In genomic region chr21:32499249-32500055, GRCh38 we compare ENCODE assay signal across 15 cellular contexts.
A peak's percentile ranks its signal among the peaks of the same experiment; 100 is the strongest.
DNase-seq lines count a peak whose midpoint lies in the region; ATAC-seq and TF ChIP-seq lines count a peak whose summit lies in the region.
"Had no signal": no experiment of that assay in that cellular context is flagged by ENCODE, and none has a peak within 500 bp of the region (broad histone marks: within the 10 kb centered on the region; RNA-seq: fewer than 3 reads in every experiment).

No MANE protein-coding gene starts in this region.

- H3K36me3 ChIP-seq in cardiac muscle cell (no peaks in the 10 kb centered on the region), BE2C (no peaks in the 10 kb centered on the region)

- DNase-seq in ELF-1 (ENCODE audit: low read depth, low spot score) (peak; percentile 64), cardiac muscle cell (ENCODE audit: low read depth in 1 of 2, low spot score in 1 of 2) (peak; percentile 46 to 66), pulmonary artery endothelial cell (ENCODE audit: low read depth, low spot score) (peak; percentile 77), BE2C (no peak), NCI-H1048 (lab: John Stamatoyannopoulos, UW) (no peak)
- no peak for DNase-seq in activated T-cell treated with anti-CD3 and anti-CD28 coated beads, Interleukin-2, amount 50 U/mL, for 72 hours
- no peak for DNase-seq in activated T-helper 1 cell treated with anti-CD3 and anti-CD28 coated beads, Interleukin-12 subunit alpha, Interleukin-12 subunit beta, Interleukin-2, Interleukin-4 antibody, amounts not matched to agents 30 ng/mL and 10 ng/mL and 1 ng/mL, durations not matched to agents 14 hours and 24 hours and 36 hours (ENCODE audit: low spot score)
- DNase-seq: CD4-positive, alpha-beta memory T cell; KG1; midbrain; NCI-H446; stimulated activated CD4-positive, alpha-beta T cell treated with anti-CD3 and anti-CD28 coated beads, Interleukin-15, amount 100 ng/mL, for 24 hours had no signal

- H3K27ac ChIP-seq in angular gyrus (ENCODE audit: low read depth, low read length) (peak overlapping the region; percentile 66), cardiac muscle cell (peak overlapping the region; percentile 42)

- H3K27ac Mint-ChIP-seq in activated T-cell treated with anti-CD3 and anti-CD28 coated beads, Interleukin-2, amount 50 U/mL, for 72 hours, result no peak overlapping the region
- H3K27ac Mint-ChIP-seq in activated T-helper 1 cell treated with anti-CD3 and anti-CD28 coated beads, Interleukin-12 subunit alpha, Interleukin-12 subunit beta, Interleukin-2, Interleukin-4 antibody, amounts not matched to agents 30 ng/mL and 10 ng/mL and 1 ng/mL, durations not matched to agents 14 hours and 24 hours and 36 hours, result no peak overlapping the region
- H3K27ac Mint-ChIP-seq: stimulated activated naive CD8-positive, alpha-beta T cell treated with anti-CD3 and anti-CD28 coated beads, Interleukin-15, Interleukin-2, amounts not matched to agents 100 ng/mL and 50 ng/mL, for 24 hours had no signal

- H3K27me3 Mint-ChIP-seq in activated T-cell treated with anti-CD3 and anti-CD28 coated beads, Interleukin-2, amount 50 U/mL, for 72 hours (ENCODE audit: low read depth), result no peaks in the 10 kb centered on the region
- no peaks in the 10 kb centered on the region for H3K27me3 Mint-ChIP-seq in activated T-helper 1 cell treated with anti-CD3 and anti-CD28 coated beads, Interleukin-12 subunit alpha, Interleukin-12 subunit beta, Interleukin-2, Interleukin-4 antibody, amounts not matched to agents 30 ng/mL and 10 ng/mL and 1 ng/mL, durations not matched to agents 14 hours and 24 hours and 36 hours (ENCODE audit: insufficient read depth)
- H3K27me3 Mint-ChIP-seq: CD4-positive, alpha-beta memory T cell; stimulated activated naive CD8-positive, alpha-beta T cell treated with anti-CD3 and anti-CD28 coated beads, Interleukin-15, Interleukin-2, amounts not matched to agents 100 ng/mL and 50 ng/mL, for 24 hours had no signal

- H3K4me3 ChIP-seq in cardiac muscle cell, result no peak overlapping the region
- H3K4me3 ChIP-seq in BE2C (ENCODE audit: low read depth, low read length), result no peak overlapping the region
- H3K4me3 ChIP-seq: GM12878 had no signal

- H3K4me1 Mint-ChIP-seq in activated T-cell treated with anti-CD3 and anti-CD28 coated beads, Interleukin-2, amount 50 U/mL, for 72 hours (ENCODE audit: low read depth), result no peaks in the 10 kb centered on the region
- peaks cover 11% of the 10 kb centered on the region for H3K4me1 Mint-ChIP-seq in activated T-helper 1 cell treated with anti-CD3 and anti-CD28 coated beads, Interleukin-12 subunit alpha, Interleukin-12 subunit beta, Interleukin-2, Interleukin-4 antibody, amounts not matched to agents 30 ng/mL and 10 ng/mL and 1 ng/mL, durations not matched to agents 14 hours and 24 hours and 36 hours (ENCODE audit: low read depth)

- peaks cover 7 to 13% of the 10 kb centered on the region in 2 donors for H3K36me3 Mint-ChIP-seq in activated T-cell treated with anti-CD3 and anti-CD28 coated beads, Interleukin-2, amount 50 U/mL, for 72 hours (ENCODE audit: insufficient read depth in 2 of 2)
- no peaks in the 10 kb centered on the region for H3K36me3 Mint-ChIP-seq in activated T-helper 1 cell treated with anti-CD3 and anti-CD28 coated beads, Interleukin-12 subunit alpha, Interleukin-12 subunit beta, Interleukin-2, Interleukin-4 antibody, amounts not matched to agents 30 ng/mL and 10 ng/mL and 1 ng/mL, durations not matched to agents 14 hours and 24 hours and 36 hours (ENCODE audit: low read depth)

- H3K27me3 ChIP-seq in cardiac muscle cell, result no peaks in the 10 kb centered on the region
- no peaks in the 10 kb centered on the region; the same call in 1 of the 2 replicates for H3K27me3 ChIP-seq in BE2C

- intact Hi-C loops in activated T-helper 1 cell treated with anti-CD3 and anti-CD28 coated beads, Interleukin-12 subunit alpha, Interleukin-12 subunit beta, Interleukin-2, Interleukin-4 antibody, amounts not matched to agents 30 ng/mL and 10 ng/mL and 1 ng/mL, durations not matched to agents 14 hours and 24 hours and 36 hours (cut with micrococcal nuclease), result no loop called here

- H3K9me3 Mint-ChIP-seq in activated T-cell treated with anti-CD3 and anti-CD28 coated beads, Interleukin-2, amount 50 U/mL, for 72 hours, result no peaks in the 10 kb centered on the region
- H3K9me3 Mint-ChIP-seq in activated T-helper 1 cell treated with anti-CD3 and anti-CD28 coated beads, Interleukin-12 subunit alpha, Interleukin-12 subunit beta, Interleukin-2, Interleukin-4 antibody, amounts not matched to agents 30 ng/mL and 10 ng/mL and 1 ng/mL, durations not matched to agents 14 hours and 24 hours and 36 hours, result no peaks in the 10 kb centered on the region
- H3K9me3 Mint-ChIP-seq: CD4-positive, alpha-beta memory T cell; stimulated activated naive CD8-positive, alpha-beta T cell treated with anti-CD3 and anti-CD28 coated beads, Interleukin-15, Interleukin-2, amounts not matched to agents 100 ng/mL and 50 ng/mL, for 24 hours had no signal

- H3K9me3 ChIP-seq in cardiac muscle cell (ENCODE audit: low read depth), result no peaks in the 10 kb centered on the region
- H3K9me3 ChIP-seq in BE2C, result no peaks in the 10 kb centered on the region

- H3K4me1 ChIP-seq in cardiac muscle cell (ENCODE audit: low read depth) (peaks cover 8% of the 10 kb centered on the region), BE2C (no peaks in the 10 kb centered on the region)

- no peak overlapping the region for H3K4me3 Mint-ChIP-seq in activated T-cell treated with anti-CD3 and anti-CD28 coated beads, Interleukin-2, amount 50 U/mL, for 72 hours
- no peak overlapping the region for H3K4me3 Mint-ChIP-seq in activated T-helper 1 cell treated with anti-CD3 and anti-CD28 coated beads, Interleukin-12 subunit alpha, Interleukin-12 subunit beta, Interleukin-2, Interleukin-4 antibody, amounts not matched to agents 30 ng/mL and 10 ng/mL and 1 ng/mL, durations not matched to agents 14 hours and 24 hours and 36 hours
- H3K4me3 Mint-ChIP-seq: CD4-positive, alpha-beta memory T cell; stimulated activated naive CD8-positive, alpha-beta T cell treated with anti-CD3 and anti-CD28 coated beads, Interleukin-15, Interleukin-2, amounts not matched to agents 100 ng/mL and 50 ng/mL, for 24 hours had no signal

- TF ChIP-seq CTCF in cardiac muscle cell (IDR thresholded peaks at IDR 0.05; ENCODE audit: low read depth, low read length), result peak; percentile 7
- TF ChIP-seq CTCF in BE2C (IDR thresholded peaks at IDR 0.05; ENCODE audit: low read depth, low read length), result no peak

- ATAC-seq in activated T-cell treated with anti-CD3 and anti-CD28 coated beads, Interleukin-2, amount 50 U/mL, for 72 hours (replicated peaks in 1 of 2), result no peak
- ATAC-seq: GM12878 had no signal

Comparison
In these comparisons a context has a peak if more than half of its experiments do, and no peak if none do; other contexts are left out.
1. DNase-seq: peak in ELF-1 (single experiment), cardiac muscle cell (2 of 2) and pulmonary artery endothelial cell (single experiment); none in BE2C (single experiment), activated T-cell treated with anti-CD3 and anti-CD28 coated beads, Interleukin-2, amount 50 U/mL, for 72 hours (0 of 2), NCI-H1048 (single experiment) and activated T-helper 1 cell treated with anti-CD3 and anti-CD28 coated beads, Interleukin-12 subunit alpha, Interleukin-12 subunit beta, Interleukin-2, Interleukin-4 antibody, amounts not matched to agents 30 ng/mL and 10 ng/mL and 1 ng/mL, durations not matched to agents 14 hours and 24 hours and 36 hours (single experiment).